ENCODE assay signal across 35 cellular contexts in genomic region chr7:112957901-112958300, GRCh38.
"Had no signal": no experiment of that assay in that cellular context is flagged by ENCODE, and none has a peak within 500 bp of the region (broad histone marks: within the 10 kb centered on the region; RNA-seq: fewer than 3 reads in every experiment).

No MANE protein-coding gene starts in this region.

- H3K4me3 ChIP-seq: ascending aorta, cardiac muscle cell had no signal

- H3K4me3 Mint-ChIP-seq: activated B cell treated with CpG ODN at 0.5 μM for 24 hours; activated CD4-positive, alpha-beta memory T cell treated with anti-CD3 and anti-CD28 coated beads, Interleukin-2, amount 10 ng/mL, durations not matched to agents 7 days and 5 days; activated CD4-positive, alpha-beta T cell treated with anti-CD3 and anti-CD28 coated beads for 36 hours; activated CD4-positive, alpha-beta T cell treated with anti-CD3 and anti-CD28 coated beads, Interleukin-2, amount 10 ng/mL, durations not matched to agents 7 days and 5 days; activated CD8-positive, alpha-beta memory T cell treated with anti-CD3 and anti-CD28 coated beads, Interleukin-2, amount 10 ng/mL, durations not matched to agents 7 days and 5 days; activated CD8-positive, alpha-beta T cell treated with anti-CD3 and anti-CD28 coated beads, Interleukin-2, amount 10 ng/mL, durations not matched to agents 7 days and 5 days; activated naive CD4-positive, alpha-beta T cell treated with anti-CD3 and anti-CD28 coated beads, Interleukin-2, amount 10 ng/mL, durations not matched to agents 7 days and 5 days; activated naive CD4-positive, alpha-beta T cell treated with anti-CD3 and anti-CD28 coated beads, Interleukin-2, amount 50 U/mL, for 24 hours; activated naive CD8-positive, alpha-beta T cell; activated naive CD8-positive, alpha-beta T cell treated with anti-CD3 and anti-CD28 coated beads, Interleukin-2, amount 10 ng/mL, durations not matched to agents 7 days and 5 days; activated naive CD8-positive, alpha-beta T cell treated with anti-CD3 and anti-CD28 coated beads, Interleukin-2, amount 50 U/mL, for 24 hours; activated T-cell treated with anti-CD3 and anti-CD28 coated beads, Interleukin-2, amount 50 U/mL, for 24 hours; brain; central memory CD8-positive, alpha-beta T cell; T-helper 1 cell treated with Interleukin-12 subunit alpha and Interleukin-12 subunit beta and Interleukin-4 antibody, amounts not matched to agents 30 μg/mL and 1 μg/mL, for 36 hours; T-helper 2 cell treated with Interferon-gamma antibody and Interleukin-4, amounts not matched to agents 5 μg/mL and 100 μg/mL, for 36 hours had no signal

- DNase-seq: activated B cell treated with CpG ODN at 0.5 μM for 24 hours; activated CD4-positive, alpha-beta memory T cell treated with anti-CD3 and anti-CD28 coated beads, Interleukin-2, amount 10 ng/mL, durations not matched to agents 7 days and 5 days; activated CD4-positive, alpha-beta T cell treated with anti-CD3 and anti-CD28 coated beads for 1 hour; activated CD4-positive, alpha-beta T cell treated with anti-CD3 and anti-CD28 coated beads for 36 hours; activated CD4-positive, alpha-beta T cell treated with anti-CD3 and anti-CD28 coated beads for 48 hours; activated CD4-positive, alpha-beta T cell treated with anti-CD3 and anti-CD28 coated beads, Interleukin-2, amount 10 ng/mL, durations not matched to agents 7 days and 5 days; activated CD4-positive, alpha-beta T cell treated with anti-CD3 and anti-CD28 coated beads, Interleukin-2, amount 50 U/mL, for 48 hours; activated CD8-positive, alpha-beta memory T cell treated with anti-CD3 and anti-CD28 coated beads for 24 hours; activated CD8-positive, alpha-beta memory T cell treated with anti-CD3 and anti-CD28 coated beads, Interleukin-2, amount 10 ng/mL, durations not matched to agents 7 days and 5 days; activated CD8-positive, alpha-beta memory T cell treated with anti-CD3 and anti-CD28 coated beads, Interleukin-2, amount 50 U/mL, for 48 hours; activated CD8-positive, alpha-beta T cell treated with anti-CD3 and anti-CD28 coated beads, Interleukin-2, amount 10 ng/mL, durations not matched to agents 7 days and 5 days; activated effector memory CD4-positive, alpha-beta T cell treated with Interleukin-2 at 50 U/mL for 16 hours; activated gamma-delta T cell; activated naive CD4-positive, alpha-beta T cell treated with anti-CD3 and anti-CD28 coated beads, Interleukin-2, amount 10 ng/mL, durations not matched to agents 7 days and 5 days; activated naive CD4-positive, alpha-beta T cell treated with Interleukin-2 at 50 U/mL for 16 hours; activated naive CD8-positive, alpha-beta T cell treated with anti-CD3 and anti-CD28 coated beads, Interleukin-2, amount 10 ng/mL, durations not matched to agents 7 days and 5 days; activated naive CD8-positive, alpha-beta T cell treated with anti-CD3 and anti-CD28 coated beads, Interleukin-2, amount 50 U/mL, for 24 hours; activated T-cell treated with anti-CD3 and anti-CD28 coated beads, Interleukin-2, amount 50 U/mL, for 24 hours; activated T-cell treated with anti-CD3 and anti-CD28 coated beads, Interleukin-2, amount 50 U/mL, for 48 hours; amygdala; anterior cingulate cortex; caudate nucleus; cerebellar nuclear complex; T-helper 1 cell; T-helper 2 cell; T-helper 9 cell had no signal

- H3K9me3 Mint-ChIP-seq: activated B cell treated with CpG ODN at 0.5 μM for 24 hours; activated CD4-positive, alpha-beta memory T cell treated with anti-CD3 and anti-CD28 coated beads, Interleukin-2, amount 10 ng/mL, durations not matched to agents 7 days and 5 days; activated CD4-positive, alpha-beta T cell treated with anti-CD3 and anti-CD28 coated beads, Interleukin-2, amount 10 ng/mL, durations not matched to agents 7 days and 5 days; activated naive CD4-positive, alpha-beta T cell treated with anti-CD3 and anti-CD28 coated beads, Interleukin-2, amount 10 ng/mL, durations not matched to agents 7 days and 5 days; activated naive CD8-positive, alpha-beta T cell treated with anti-CD3 and anti-CD28 coated beads, Interleukin-2, amount 10 ng/mL, durations not matched to agents 7 days and 5 days; activated naive CD8-positive, alpha-beta T cell treated with anti-CD3 and anti-CD28 coated beads, Interleukin-2, amount 50 U/mL, for 24 hours; activated T-cell treated with anti-CD3 and anti-CD28 coated beads, Interleukin-2, amount 50 U/mL, for 24 hours; activated T-helper 2 cell treated with anti-CD3 and anti-CD28 coated beads, Interferon-gamma antibody, Interleukin-2, Interleukin-4, amounts not matched to agents 10 μg/mL and 5 μg/mL and 100 μg/mL, durations not matched to agents 14 hours and 24 hours and 36 hours; central memory CD8-positive, alpha-beta T cell; T-helper 1 cell treated with Interleukin-12 subunit alpha and Interleukin-12 subunit beta and Interleukin-4 antibody, amounts not matched to agents 30 μg/mL and 1 μg/mL, for 36 hours; T-helper 2 cell treated with Interferon-gamma antibody and Interleukin-4, amounts not matched to agents 5 μg/mL and 100 μg/mL, for 36 hours had no signal

- H3K27me3 Mint-ChIP-seq: activated naive CD4-positive, alpha-beta T cell treated with anti-CD3 and anti-CD28 coated beads, Interleukin-2, amount 10 ng/mL, durations not matched to agents 7 days and 5 days; activated naive CD8-positive, alpha-beta T cell treated with anti-CD3 and anti-CD28 coated beads, Interleukin-2, amount 10 ng/mL, durations not matched to agents 7 days and 5 days had no signal

- H3K27ac ChIP-seq: ascending aorta, cardiac muscle cell had no signal

- ATAC-seq: activated CD4-positive, alpha-beta T cell treated with anti-CD3 and anti-CD28 coated beads for 36 hours; activated CD8-positive, alpha-beta memory T cell treated with anti-CD3 and anti-CD28 coated beads, Interleukin-2, amount 10 ng/mL, durations not matched to agents 7 days and 5 days; activated CD8-positive, alpha-beta T cell treated with anti-CD3 and anti-CD28 coated beads, Interleukin-2, amount 10 ng/mL, durations not matched to agents 7 days and 5 days; activated naive CD8-positive, alpha-beta T cell treated with anti-CD3 and anti-CD28 coated beads, Interleukin-2, amount 50 U/mL, for 24 hours had no signal

- H3K4me1 Mint-ChIP-seq: activated B cell treated with CpG ODN at 0.5 μM for 24 hours; activated CD4-positive, alpha-beta memory T cell treated with anti-CD3 and anti-CD28 coated beads, Interleukin-2, amount 10 ng/mL, durations not matched to agents 7 days and 5 days; activated CD4-positive, alpha-beta T cell treated with anti-CD3 and anti-CD28 coated beads for 36 hours; activated CD4-positive, alpha-beta T cell treated with anti-CD3 and anti-CD28 coated beads, Interleukin-2, amount 10 ng/mL, durations not matched to agents 7 days and 5 days; activated CD8-positive, alpha-beta memory T cell treated with anti-CD3 and anti-CD28 coated beads, Interleukin-2, amount 10 ng/mL, durations not matched to agents 7 days and 5 days; activated naive CD4-positive, alpha-beta T cell treated with anti-CD3 and anti-CD28 coated beads, Interleukin-2, amount 10 ng/mL, durations not matched to agents 7 days and 5 days; activated naive CD4-positive, alpha-beta T cell treated with anti-CD3 and anti-CD28 coated beads, Interleukin-2, amount 50 U/mL, for 24 hours; activated naive CD8-positive, alpha-beta T cell treated with anti-CD3 and anti-CD28 coated beads, Interleukin-2, amount 10 ng/mL, durations not matched to agents 7 days and 5 days; activated naive CD8-positive, alpha-beta T cell treated with anti-CD3 and anti-CD28 coated beads, Interleukin-2, amount 50 U/mL, for 24 hours; brain; central memory CD8-positive, alpha-beta T cell had no signal

- H3K36me3 Mint-ChIP-seq: activated CD8-positive, alpha-beta memory T cell treated with anti-CD3 and anti-CD28 coated beads, Interleukin-2, amount 10 ng/mL, durations not matched to agents 7 days and 5 days; activated naive CD4-positive, alpha-beta T cell treated with anti-CD3 and anti-CD28 coated beads, Interleukin-2, amount 10 ng/mL, durations not matched to agents 7 days and 5 days; activated naive CD8-positive, alpha-beta T cell; activated naive CD8-positive, alpha-beta T cell treated with anti-CD3 and anti-CD28 coated beads, Interleukin-2, amount 10 ng/mL, durations not matched to agents 7 days and 5 days; brain had no signal

- H3K27ac Mint-ChIP-seq: activated B cell treated with CpG ODN at 0.5 μM for 24 hours; activated CD4-positive, alpha-beta memory T cell treated with anti-CD3 and anti-CD28 coated beads, Interleukin-2, amount 10 ng/mL, durations not matched to agents 7 days and 5 days; activated CD4-positive, alpha-beta T cell treated with anti-CD3 and anti-CD28 coated beads for 36 hours; activated CD4-positive, alpha-beta T cell treated with anti-CD3 and anti-CD28 coated beads, Interleukin-2, amount 10 ng/mL, durations not matched to agents 7 days and 5 days; activated CD8-positive, alpha-beta memory T cell treated with anti-CD3 and anti-CD28 coated beads, Interleukin-2, amount 10 ng/mL, durations not matched to agents 7 days and 5 days; activated CD8-positive, alpha-beta T cell treated with anti-CD3 and anti-CD28 coated beads, Interleukin-2, amount 10 ng/mL, durations not matched to agents 7 days and 5 days; activated naive CD4-positive, alpha-beta T cell treated with anti-CD3 and anti-CD28 coated beads, Interleukin-2, amount 10 ng/mL, durations not matched to agents 7 days and 5 days; activated naive CD4-positive, alpha-beta T cell treated with anti-CD3 and anti-CD28 coated beads, Interleukin-2, amount 50 U/mL, for 24 hours; activated naive CD8-positive, alpha-beta T cell; activated naive CD8-positive, alpha-beta T cell treated with anti-CD3 and anti-CD28 coated beads, Interleukin-2, amount 10 ng/mL, durations not matched to agents 7 days and 5 days; activated naive CD8-positive, alpha-beta T cell treated with anti-CD3 and anti-CD28 coated beads, Interleukin-2, amount 50 U/mL, for 24 hours; activated T-cell treated with anti-CD3 and anti-CD28 coated beads, Interleukin-2, amount 50 U/mL, for 24 hours; activated T-helper 2 cell treated with anti-CD3 and anti-CD28 coated beads, Interferon-gamma antibody, Interleukin-2, Interleukin-4, amounts not matched to agents 10 μg/mL and 5 μg/mL and 100 μg/mL, durations not matched to agents 14 hours and 24 hours and 36 hours; brain; T-helper 1 cell treated with Interleukin-12 subunit alpha and Interleukin-12 subunit beta and Interleukin-4 antibody, amounts not matched to agents 30 μg/mL and 1 μg/mL, for 36 hours; T-helper 2 cell treated with Interferon-gamma antibody and Interleukin-4, amounts not matched to agents 5 μg/mL and 100 μg/mL, for 36 hours had no signal
